Comparison of ENCODE assay signal across 8 cellular contexts in the genomic region with DNA sequence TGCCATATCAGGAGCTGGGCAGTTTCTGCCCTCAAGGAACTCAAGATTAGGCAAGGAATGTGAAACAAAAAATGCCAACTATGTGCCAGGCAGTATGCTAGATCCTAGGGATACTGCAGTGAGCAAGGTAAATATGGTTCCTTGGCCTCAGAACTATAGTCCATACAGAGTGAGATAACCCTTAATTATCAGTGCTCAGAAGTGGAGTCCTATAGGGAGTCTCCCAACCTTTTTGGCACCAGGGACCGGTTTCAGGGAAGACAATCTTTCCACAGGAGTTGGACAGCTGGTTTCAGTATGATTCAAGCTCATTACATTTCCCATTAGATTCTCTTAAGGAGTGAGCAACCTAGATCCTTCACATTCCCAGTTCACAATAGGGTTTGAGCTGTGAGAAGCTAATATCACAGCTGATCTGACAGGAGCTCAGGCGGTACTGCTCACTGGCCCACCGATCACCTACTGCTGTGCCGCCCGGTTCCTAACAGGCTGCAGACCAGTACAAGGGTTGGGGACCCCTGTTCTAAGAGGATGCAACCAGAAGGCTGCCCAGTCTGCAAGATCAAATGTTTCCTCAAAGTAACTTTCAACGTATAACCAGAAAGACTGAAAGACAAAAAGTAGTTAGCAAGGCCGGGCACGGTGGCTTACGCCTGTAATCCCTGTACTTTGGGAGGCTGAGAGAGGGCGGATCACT. TPM values are rescaled to one million over a fixed set of nuclear protein-coding genes. Genes with fewer than 3 reads are reported as not detected.
DNase-seq lines count a peak whose midpoint lies in the region; ATAC-seq and TF ChIP-seq lines count a peak whose summit lies in the region.

No MANE protein-coding gene starts in this region.

- H3K9me3 ChIP-seq in heart right ventricle (no peaks in the 10 kb centered on the region), right atrium auricular region (no peaks in the 10 kb centered on the region)

- H3K27ac ChIP-seq in heart right ventricle (peak overlapping the region in 1 of 10 donors; percentile 91), right atrium auricular region (no peak overlapping the region), urinary bladder (ENCODE audit: low read depth) (no peak overlapping the region)

- peaks cover 5 to 47% (median 38%) of the 10 kb centered on the region in 9 donors for H3K4me1 ChIP-seq in heart right ventricle
- H3K4me1 ChIP-seq in right atrium auricular region: peaks cover 0 to 36% of the 10 kb centered on the region in 2 donors
- peaks cover 4% of the 10 kb centered on the region for H3K4me1 ChIP-seq in urinary bladder (ENCODE audit: insufficient read depth)

- H3K9me3 Mint-ChIP-seq in activated CD8-positive, alpha-beta T cell treated with anti-CD3 and anti-CD28 coated beads for 36 hours: no peaks in the 10 kb centered on the region

- H3K4me3 Mint-ChIP-seq in activated CD8-positive, alpha-beta T cell treated with anti-CD3 and anti-CD28 coated beads for 36 hours: peak overlapping the region; percentile 94

- H3K27me3 Mint-ChIP-seq in activated CD8-positive, alpha-beta T cell treated with anti-CD3 and anti-CD28 coated beads for 36 hours: no peaks in the 10 kb centered on the region

- CTCF ChIA-PET in activated CD8-positive, alpha-beta T cell treated with anti-CD3 and anti-CD28 coated beads for 36 hours (lab: Charles Lee): interaction anchor here (0.5 to 2.4 kb wide), 3 partner anchors 12 to 334 kb away, joined by 3 to 7 read pairs (median 5); no protein-coding TSS in a partner anchor

- H3K36me3 ChIP-seq in heart right ventricle (peaks cover 0 to 50% (median 8%) of the 10 kb centered on the region in 9 donors), right atrium auricular region (peaks cover 11% of the 10 kb centered on the region), urinary bladder (ENCODE audit: insufficient read depth) (peaks cover 2% of the 10 kb centered on the region)

- no peaks in the 10 kb centered on the region for H3K27me3 ChIP-seq in heart right ventricle
- H3K27me3 ChIP-seq in right atrium auricular region: no peaks in the 10 kb centered on the region

- peak overlapping the region in 7 of 10 donors; percentile 3 to 95 (median 85) for H3K4me3 ChIP-seq in heart right ventricle
- peak overlapping the region in 1 of 2 donors; percentile 100 for H3K4me3 ChIP-seq in right atrium auricular region
- peak overlapping the region; percentile 92 for H3K4me3 ChIP-seq in urinary bladder (ENCODE audit: low read depth, low read length)

- H3K4me1 Mint-ChIP-seq in activated CD8-positive, alpha-beta T cell treated with anti-CD3 and anti-CD28 coated beads for 36 hours (ENCODE audit: low read depth): peaks cover 59% of the 10 kb centered on the region

- intact Hi-C loops in heart right ventricle (cut with DNase I) (loop anchor here in 2 of 10 donors (2.0 to 10.0 kb wide), 2 partner anchors 65 to 509 kb away; partner anchors contain the start of genes NOA1 (in 1 of the 2) and POLR2B (in 1 of the 2)), head of caudate nucleus (cut with DNase I) (no loop called here)
- intact Hi-C loops in activated CD8-positive, alpha-beta T cell treated with anti-CD3 and anti-CD28 coated beads for 36 hours (cut with micrococcal nuclease): loop anchor here (2.0 kb wide), 1 partner anchor 29 kb away; the partner anchor contains the start of gene PAICS

- TF ChIP-seq CTCF in heart right ventricle (IDR thresholded peaks at IDR 0.05) (no peak), right atrium auricular region (IDR thresholded peaks at IDR 0.05) (no peak)
- no peak for TF ChIP-seq CTCF in activated CD8-positive, alpha-beta T cell treated with anti-CD3 and anti-CD28 coated beads for 36 hours (IDR thresholded peaks at IDR 0.05)

- DNase-seq in heart right ventricle (no peak), right atrium auricular region (ENCODE audit: low spot score) (no peak), iris pigment epithelial cell (ENCODE audit: low read depth) (peak; percentile 30), head of caudate nucleus (no peak), DMS153 treated with DMSO at 0.1 percent for 48 hours (lab: John Stamatoyannopoulos, UW; ENCODE audit: unreplicated experiment) (no peak), GDM1 (lab: John Stamatoyannopoulos, UW) (no peak)
- DNase-seq in activated CD8-positive, alpha-beta T cell treated with anti-CD3 and anti-CD28 coated beads for 36 hours: no peak

- ATAC-seq in heart right ventricle: no peak
- no peak for ATAC-seq in activated CD8-positive, alpha-beta T cell treated with anti-CD3 and anti-CD28 coated beads for 36 hours

- POLR2A ChIA-PET in activated CD8-positive, alpha-beta T cell treated with anti-CD3 and anti-CD28 coated beads for 36 hours (lab: Charles Lee): interaction anchor here (0.8 to 2.4 kb wide), 11 partner anchors 8 to 189 kb away, joined by 3 to 14 read pairs (median 4); partner anchors contain the start of genes AASDH, PAICS and PPAT

- peaks cover 49% of the 10 kb centered on the region for H3K36me3 Mint-ChIP-seq in activated CD8-positive, alpha-beta T cell treated with anti-CD3 and anti-CD28 coated beads for 36 hours (ENCODE audit: low read depth)

- peak overlapping the region; percentile 95 for H3K27ac Mint-ChIP-seq in activated CD8-positive, alpha-beta T cell treated with anti-CD3 and anti-CD28 coated beads for 36 hours

- 56 to 71% methylated on average over 10 of the region's 10 CpGs for WGBS in heart right ventricle, 2 donors
- 59% methylated on average over 10 of the region's 10 CpGs for WGBS in urinary bladder

RNA-seq across cellular contexts. Expression of gene SRP72, which starts 1.7 kb away (rescaled TPM):
- total RNA-seq in heart right ventricle (10 to 100 TPM; 36.7 to 54.5 (median 41.8) TPM), right atrium auricular region (10 to 100 TPM; 22.1 to 46.3 TPM), urinary bladder (70.4 TPM)
- polyA plus RNA-seq in heart right ventricle (10 to 100 TPM; 22.8 to 27.4 TPM), urinary bladder (47.6 TPM)
- total RNA-seq in activated CD8-positive, alpha-beta T cell treated with anti-CD3 and anti-CD28 coated beads for 36 hours: 100 to 1,000 TPM; 165 to 176 TPM

RNA-seq across cellular contexts. Expression of gene PAICS, which starts 29.7 kb away (rescaled TPM):
- total RNA-seq in heart right ventricle (10 to 100 TPM; 20.2 to 32.5 (median 24.7) TPM), right atrium auricular region (10 to 100 TPM; 13.5 to 15.7 TPM), urinary bladder (25.7 TPM)
- polyA plus RNA-seq in heart right ventricle (10 to 100 TPM; 14.0 to 36.9 TPM), urinary bladder (41.8 TPM)
- total RNA-seq in activated CD8-positive, alpha-beta T cell treated with anti-CD3 and anti-CD28 coated beads for 36 hours: 100 to 1,000 TPM; 436 to 437 TPM

RNA-seq across cellular contexts. Expression of gene PPAT, which starts 30.3 kb away (rescaled TPM):
- total RNA-seq in heart right ventricle: 1 to 10 TPM; 1.8 to 5.2 (median 3.1) TPM
- 1 to 10 TPM in 1 of 2 donors, under 1 TPM in 1; 0.66 to 2.7 TPM for polyA plus RNA-seq in heart right ventricle
- total RNA-seq in right atrium auricular region: 1 to 10 TPM; 1.9 TPM
- 10 to 100 TPM; 44.1 to 46.9 TPM for total RNA-seq in activated CD8-positive, alpha-beta T cell treated with anti-CD3 and anti-CD28 coated beads for 36 hours
- total RNA-seq in urinary bladder: 21.3 TPM
- 4.9 TPM for polyA plus RNA-seq in urinary bladder

RNA-seq across cellular contexts. Expression of gene ARL9, which starts 39.8 kb away (rescaled TPM):
- total RNA-seq in heart right ventricle (under 1 TPM in 1 of 10 donors, not detected in 9; 0.19 TPM), right atrium auricular region (not detected), urinary bladder (0.32 TPM)
- polyA plus RNA-seq in heart right ventricle (under 1 TPM in 1 of 2 donors, not detected in 1; 0.09 TPM), urinary bladder (0.23 TPM)
- total RNA-seq in activated CD8-positive, alpha-beta T cell treated with anti-CD3 and anti-CD28 coated beads for 36 hours: under 1 TPM; 0.16 to 0.25 TPM

Comparison
In these comparisons a context has a peak if more than half of its experiments do, and no peak if none do; other contexts are left out.
1. RNA of gene PAICS, which starts 29.7 kb away (total RNA-seq): 436 to 437 TPM in activated CD8-positive, alpha-beta T cell treated with anti-CD3 and anti-CD28 coated beads for 36 hours; 25.7 TPM in urinary bladder (single experiment), 20.2 to 32.5 TPM in heart right ventricle and 13.5 to 15.7 TPM in right atrium auricular region; every median in the first group is over 10 times any median in the second.